ENCODE assay signal across 8 cellular contexts in genomic region chr1:244461254-244462071, GRCh38. TPM values are rescaled to one million over a fixed set of nuclear protein-coding genes. Genes with fewer than 3 reads are reported as not detected.
A peak's percentile ranks its signal among the peaks of the same experiment; 100 is the strongest.
DNase-seq lines count a peak whose midpoint lies in the region; ATAC-seq and TF ChIP-seq lines count a peak whose summit lies in the region.

A gene with protein sequence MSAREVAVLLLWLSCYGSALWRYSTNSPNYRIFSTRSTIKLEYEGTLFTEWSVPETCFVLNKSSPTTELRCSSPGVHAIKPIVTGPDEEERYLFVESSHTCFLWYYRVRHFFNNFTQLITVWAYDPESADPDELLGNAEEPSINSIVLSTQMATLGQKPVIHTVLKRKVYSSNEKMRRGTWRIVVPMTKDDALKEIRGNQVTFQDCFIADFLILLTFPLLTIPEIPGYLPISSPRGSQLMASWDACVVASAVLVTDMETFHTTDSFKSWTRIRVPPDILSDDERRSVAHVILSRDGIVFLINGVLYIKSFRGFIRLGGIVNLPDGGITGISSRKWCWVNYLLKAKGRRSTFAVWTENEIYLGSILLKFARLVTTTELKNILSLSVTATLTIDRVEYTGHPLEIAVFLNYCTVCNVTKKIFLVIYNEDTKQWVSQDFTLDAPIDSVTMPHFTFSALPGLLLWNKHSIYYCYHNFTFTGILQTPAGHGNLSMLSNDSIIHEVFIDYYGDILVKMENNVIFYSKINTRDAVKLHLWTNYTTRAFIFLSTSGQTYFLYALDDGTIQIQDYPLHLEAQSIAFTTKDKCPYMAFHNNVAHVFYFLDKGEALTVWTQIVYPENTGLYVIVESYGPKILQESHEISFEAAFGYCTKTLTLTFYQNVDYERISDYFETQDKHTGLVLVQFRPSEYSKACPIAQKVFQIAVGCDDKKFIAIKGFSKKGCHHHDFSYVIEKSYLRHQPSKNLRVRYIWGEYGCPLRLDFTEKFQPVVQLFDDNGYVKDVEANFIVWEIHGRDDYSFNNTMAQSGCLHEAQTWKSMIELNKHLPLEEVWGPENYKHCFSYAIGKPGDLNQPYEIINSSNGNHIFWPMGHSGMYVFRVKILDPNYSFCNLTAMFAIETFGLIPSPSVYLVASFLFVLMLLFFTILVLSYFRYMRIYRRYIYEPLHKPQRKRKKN (plus strand): TSS chr1:244461273. CDS start chr1:244461430, 157 bp downstream.

- no peaks in the 10 kb centered on the region for H3K36me3 ChIP-seq in left ventricle myocardium inferior
- no peaks in the 10 kb centered on the region for H3K36me3 ChIP-seq in tibial nerve

- H3K27ac ChIP-seq in left ventricle myocardium inferior (replicated peaks) (peak within 1 kb of the TSS; percentile 93), tibial nerve (peak within 1 kb of the TSS; percentile 66 to 94 (median 88))

- no peaks in the 10 kb centered on the region for H3K27me3 Mint-ChIP-seq in IgD-negative memory B cell

- peaks cover 4 to 10% (median 9%) of the 10 kb centered on the region in 3 donors for H3K4me1 Mint-ChIP-seq in IgD-negative memory B cell

- H3K9me3 Mint-ChIP-seq in IgD-negative memory B cell = peaks cover 0 to 1% (median 0%) of the 10 kb centered on the region in 3 donors

- H3K4me3 Mint-ChIP-seq in IgD-negative memory B cell = peak within 1 kb of the TSS; percentile 81 to 92 (median 86)

- H3K9me3 ChIP-seq in left ventricle myocardium inferior (replicated peaks) (no peaks in the 10 kb centered on the region), tibial nerve (no peaks in the 10 kb centered on the region)

- H3K4me1 ChIP-seq in left ventricle myocardium inferior (peaks cover 14% of the 10 kb centered on the region), tibial nerve (peaks cover 0 to 14% (median 2%) of the 10 kb centered on the region in 4 donors)

- peak within 1 kb of the TSS; percentile 75 for H3K4me3 ChIP-seq in left ventricle myocardium inferior
- peak within 1 kb of the TSS; percentile 43 to 74 (median 62) for H3K4me3 ChIP-seq in tibial nerve

- peak; percentile 35 to 39 for TF ChIP-seq POLR2A in tibial nerve (IDR thresholded peaks at IDR 0.05)

- ATAC-seq in GM21528 (IDR thresholded peaks at IDR 0.05; ENCODE audit: low FRiP score, unreplicated experiment) = peak; percentile 99

- 18 to 23% methylated on average over 44 to 55 of the region's 60 CpGs for WGBS in tibial nerve, 2 donors

- TF ChIP-seq EP300 in tibial nerve (IDR thresholded peaks at IDR 0.05) = peak in 1 of 2 donors; percentile 66

- DNase-seq in DMS79 treated with DMSO at 0.1 percent for 48 hours (lab: John Stamatoyannopoulos, UW) (peak; percentile 93), SKM-1 treated with dmso at 0.1 percent for 144 hours (lab: John Stamatoyannopoulos, UW; ENCODE audit: unreplicated experiment) (peak; percentile 80), amniotic stem cell (lab: John Stamatoyannopoulos, UW) (peak; percentile 39), left ventricle myocardium inferior (peak; percentile 92), pons (ENCODE audit: low spot score) (peak; percentile 69), tibial nerve (ENCODE audit: low spot score in 2 of 2) (peak; percentile 64 to 69)

- H3K36me3 Mint-ChIP-seq in IgD-negative memory B cell = no peaks in the 10 kb centered on the region

- H3K27ac Mint-ChIP-seq in IgD-negative memory B cell = peak within 1 kb of the TSS; percentile 11 to 97 (median 21)

- no peaks in the 10 kb centered on the region for H3K27me3 ChIP-seq in left ventricle myocardium inferior (ENCODE audit: low read depth)
- no peaks in the 10 kb centered on the region for H3K27me3 ChIP-seq in tibial nerve

- intact Hi-C loops in left ventricle myocardium inferior (cut with micrococcal nuclease) = no loop called here

- no peak for TF ChIP-seq CTCF in left ventricle myocardium inferior (IDR thresholded peaks at IDR 0.05; ENCODE audit: borderline replicate concordance)
- TF ChIP-seq CTCF in tibial nerve (IDR thresholded peaks at IDR 0.05) = no peak

RNA-seq across cellular contexts. Expression of the gene that starts here (rescaled TPM):
- polyA plus RNA-seq in IgD-negative memory B cell = 0.23 TPM
- 0.58 TPM for total RNA-seq in left ventricle myocardium inferior
- 1 to 10 TPM in 3 of 4 donors, under 1 TPM in 1; 0.98 to 3.1 (median 1.3) TPM for total RNA-seq in tibial nerve

Comparison
In these comparisons a context has a peak if more than half of its experiments do, and no peak if none do; other contexts are left out.
1. Peak in every context shown above with its lines: DNase-seq, ATAC-seq, H3K4me3 ChIP-seq and H3K27ac ChIP-seq.
2. Peak in DNase-seq, H3K4me3 ChIP-seq and H3K27ac ChIP-seq in left ventricle myocardium inferior; RNA of the gene not detected or under 1 TPM.
3. DNase-seq: peak in every context shown above with its lines; median percentile 93 in DMS79 treated with DMSO at 0.1 percent for 48 hours; 92 in left ventricle myocardium inferior; 80 in SKM-1 treated with dmso at 0.1 percent for 144 hours; 69 in pons; 66 in tibial nerve; 39 in amniotic stem cell.